In genomic region chr20:2535711-2536561, GRCh38 we compare ENCODE assay signal across 1 cellular context.
TF ChIP-seq lines count a peak whose summit lies in the region.

No MANE protein-coding gene starts in this region.

TF ChIP-seq in GM23338, 12 proteins besides CTCF, POLR2A, EP300 and RAD21:
- TF ChIP-seq ZNF462 (CRISPR knock-in tag; IDR thresholded peaks at IDR 0.05) = no peak
- no peak for TF ChIP-seq ZNF331 (CRISPR knock-in tag; IDR thresholded peaks at IDR 0.05; ENCODE audit: low read depth)
- TF ChIP-seq STAT1 (IDR thresholded peaks at IDR 0.05; ENCODE audit: unreplicated experiment) = no peak
- no peak for TF ChIP-seq NANOG (IDR thresholded peaks at IDR 0.05; ENCODE audit: borderline replicate concordance)
- TF ChIP-seq ETS1 (IDR thresholded peaks at IDR 0.05) = no peak
- TF ChIP-seq ZNF114 (CRISPR knock-in tag; IDR thresholded peaks at IDR 0.05) = no peak
- TF ChIP-seq CREB1 (CRISPR knock-in tag; IDR thresholded peaks at IDR 0.05; ENCODE audit: low read depth) = no peak
- TF ChIP-seq POLR2AphosphoS5 (IDR thresholded peaks at IDR 0.05; ENCODE audit: low read depth) = no peak
- TF ChIP-seq REST (IDR thresholded peaks at IDR 0.05; ENCODE audit: unreplicated experiment) = no peak
- no peak for TF ChIP-seq EZH2 (IDR thresholded peaks at IDR 0.05; ENCODE audit: low read depth, unreplicated experiment)
- TF ChIP-seq EZH2phosphoT487 (IDR thresholded peaks at IDR 0.05; ENCODE audit: unreplicated experiment) = no peak
- no peak for TF ChIP-seq JUNB (IDR thresholded peaks at IDR 0.05; ENCODE audit: unreplicated experiment)
